In the genomic region with DNA sequence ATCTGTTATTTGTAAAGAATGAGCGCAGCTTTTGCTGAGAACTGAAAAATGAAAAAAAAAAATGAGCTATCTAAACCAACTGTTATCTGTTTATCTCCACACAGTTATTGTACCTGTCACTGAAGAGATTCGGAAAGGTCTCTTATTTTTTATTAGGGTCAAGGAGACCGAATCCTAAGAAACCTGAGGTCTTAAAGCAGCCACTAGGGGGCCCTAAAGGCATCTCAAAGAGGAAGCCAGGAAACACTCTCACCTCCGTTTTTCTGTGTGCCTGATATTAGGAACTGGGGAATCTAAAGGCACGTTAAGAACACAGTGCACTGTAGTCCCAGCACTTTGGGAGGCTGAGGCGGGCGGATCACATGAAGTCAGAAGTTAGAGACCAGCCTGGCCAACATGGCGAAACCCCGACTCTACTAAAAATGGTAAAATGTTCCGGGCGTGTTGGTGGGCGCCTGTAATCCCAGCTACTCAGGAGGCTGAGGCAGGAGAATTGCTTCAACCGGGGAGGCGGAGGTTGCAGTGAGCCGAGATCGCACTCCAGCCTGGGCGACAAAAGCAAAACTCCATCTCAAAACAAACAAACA, we compare ENCODE assay signal across 8 cellular contexts. TPM values are rescaled to one million over a fixed set of nuclear protein-coding genes. Genes with fewer than 3 reads are reported as not detected.
DNase-seq lines count a peak whose midpoint lies in the region; ATAC-seq lines count a peak whose summit lies in the region.

No MANE protein-coding gene starts in this region.

- H3K4me3 Mint-ChIP-seq in central memory CD8-positive, alpha-beta T cell, result peak overlapping the region; percentile 10

- DNase-seq in DMS53 treated with DMSO at 0.1 percent for 48 hours (lab: John Stamatoyannopoulos, UW; ENCODE audit: unreplicated experiment) (peak; percentile 16), HT1080 (ENCODE audit: low read depth) (peak; percentile 61), NOMO-1 treated with DMSO at 0.1 percent for 48 hours (lab: John Stamatoyannopoulos, UW; ENCODE audit: unreplicated experiment) (peak; percentile 21), left colon (peak; percentile 60 to 73), superior temporal gyrus (ENCODE audit: extremely low spot score) (peak; percentile 95), mesenteric fat pad (ENCODE audit: low spot score) (no peak)
- no peak for DNase-seq in central memory CD8-positive, alpha-beta T cell (ENCODE audit: low spot score in 2 of 2)

- H3K9me3 Mint-ChIP-seq in central memory CD8-positive, alpha-beta T cell, result no peaks in the 10 kb centered on the region

- peaks cover 2% of the 10 kb centered on the region for H3K36me3 Mint-ChIP-seq in central memory CD8-positive, alpha-beta T cell (ENCODE audit: insufficient read depth)

- H3K27me3 Mint-ChIP-seq in central memory CD8-positive, alpha-beta T cell, result peaks cover 57% of the 10 kb centered on the region

- peaks cover 8% of the 10 kb centered on the region for H3K4me1 Mint-ChIP-seq in central memory CD8-positive, alpha-beta T cell

- H3K27ac Mint-ChIP-seq in central memory CD8-positive, alpha-beta T cell (ENCODE audit: low read depth), result no peak overlapping the region

- no peak for ATAC-seq in central memory CD8-positive, alpha-beta T cell (replicated peaks; ENCODE audit: extremely low read depth, poor library complexity, severe bottlenecking)
- ATAC-seq in left colon (no peak), GM18907 (IDR thresholded peaks at IDR 0.05; ENCODE audit: unreplicated experiment) (no peak)

- intact Hi-C loops in left colon (cut with DNase I, micrococcal nuclease), result loop anchor here in 1 of 2 donors (10.0 kb wide), 1 partner anchor 399 kb away; no protein-coding TSS in a partner anchor

RNA-seq across cellular contexts. Expression of a gene that starts 3.5 kb away (rescaled TPM):
- total RNA-seq in HT1080 (2014; rRNA removed; shearing (Covaris generic)), result 1.0 and 1.8 TPM in 2 replicates
- 0.32 and 1.6 TPM in 2 replicates for polyA plus RNA-seq in HT1080 (2015; cell fraction: cytosol; rRNA removed)
- 1.4 and 2.4 TPM in 2 replicates for polyA plus RNA-seq in HT1080 (2015; cell fraction: nucleus; rRNA removed)
- total RNA-seq in left colon (10 to 100 TPM; 51.6 to 69.6 TPM), mesenteric fat pad (26.2 TPM)

Comparison
In these comparisons a context has a peak if more than half of its experiments do, and no peak if none do; other contexts are left out.
1. DNase-seq: peak in DMS53 treated with DMSO at 0.1 percent for 48 hours (single experiment), HT1080 (single experiment), NOMO-1 treated with DMSO at 0.1 percent for 48 hours (single experiment), left colon (2 of 2) and superior temporal gyrus (single experiment); none in central memory CD8-positive, alpha-beta T cell (0 of 2) and mesenteric fat pad (single experiment).